ENCODE assay signal across 9 cellular contexts in genomic region chr1:206890690-206891089, GRCh38. TPM values are rescaled to one million over a fixed set of nuclear protein-coding genes. Genes with fewer than 3 reads are reported as not detected.
DNase-seq lines count a peak whose midpoint lies in the region; ATAC-seq, FAIRE-seq and TF ChIP-seq lines count a peak whose summit lies in the region.
"Had no signal": no experiment of that assay in that cellular context is flagged by ENCODE, and none has a peak within 500 bp of the region (broad histone marks: within the 10 kb centered on the region; RNA-seq: fewer than 3 reads in every experiment).

No MANE protein-coding gene starts in this region.

- peaks cover 3% of the 10 kb centered on the region for H3K36me3 Mint-ChIP-seq in T-helper 2 cell treated with Interferon-gamma antibody and Interleukin-4, amounts not matched to agents 5 μg/mL and 100 μg/mL, for 36 hours (ENCODE audit: low read depth)

- intact Hi-C loops in heart left ventricle (cut with DNase I), result no loop called here

- H3K36me3 ChIP-seq in heart left ventricle, result no peaks in the 10 kb centered on the region
- no peaks in the 10 kb centered on the region for H3K36me3 ChIP-seq in right atrium auricular region

- H3K27ac ChIP-seq in heart left ventricle (no peak overlapping the region), right atrium auricular region (no peak overlapping the region)

- no peaks in the 10 kb centered on the region for H3K9me3 ChIP-seq in heart left ventricle
- no peaks in the 10 kb centered on the region for H3K9me3 ChIP-seq in right atrium auricular region

- H3K27me3 ChIP-seq in heart left ventricle (peaks cover 0 to 8% (median 0%) of the 10 kb centered on the region in 9 donors), right atrium auricular region (no peaks in the 10 kb centered on the region)

- WGBS in heart left ventricle, 4 donors, result 29 to 48% (median 38%) methylated on average over 12 of the region's 12 CpGs

- H3K9me3 Mint-ChIP-seq in T-helper 2 cell treated with Interferon-gamma antibody and Interleukin-4, amounts not matched to agents 5 μg/mL and 100 μg/mL, for 36 hours, result peaks cover 7% of the 10 kb centered on the region

- peaks cover 0 to 15% (median 2%) of the 10 kb centered on the region in 12 donors for H3K4me1 ChIP-seq in heart left ventricle
- no peaks in the 10 kb centered on the region for H3K4me1 ChIP-seq in right atrium auricular region

- ATAC-seq in heart left ventricle (peak; percentile 20 to 83 (median 56)), HG02678 (IDR thresholded peaks at IDR 0.05; ENCODE audit: unreplicated experiment) (no peak)

- no peak for TF ChIP-seq CTCF in heart left ventricle (IDR thresholded peaks at IDR 0.05)
- no peak for TF ChIP-seq CTCF in right atrium auricular region (IDR thresholded peaks at IDR 0.05)
- TF ChIP-seq CTCF in fibroblast of villous mesenchyme (IDR thresholded peaks at IDR 0.05; ENCODE audit: insufficient read depth, low read depth, low read length), result no peak

- peak overlapping the region; percentile 48 for H3K4me3 Mint-ChIP-seq in T-helper 2 cell treated with Interferon-gamma antibody and Interleukin-4, amounts not matched to agents 5 μg/mL and 100 μg/mL, for 36 hours

- peak overlapping the region; percentile 72 for H3K27ac Mint-ChIP-seq in T-helper 2 cell treated with Interferon-gamma antibody and Interleukin-4, amounts not matched to agents 5 μg/mL and 100 μg/mL, for 36 hours

- TF ChIP-seq POLR2A in heart left ventricle (IDR thresholded peaks at IDR 0.05), result no peak

- H3K4me3 ChIP-seq in heart left ventricle (no peak overlapping the region), right atrium auricular region (no peak overlapping the region), fibroblast of villous mesenchyme (ENCODE audit: low read depth, low read length) (no peak overlapping the region)

- FAIRE-seq in frontal cortex (lab: Jason Lieb, UNC), result no peak

- peaks cover 41% of the 10 kb centered on the region for H3K4me1 Mint-ChIP-seq in T-helper 2 cell treated with Interferon-gamma antibody and Interleukin-4, amounts not matched to agents 5 μg/mL and 100 μg/mL, for 36 hours (ENCODE audit: low read depth)

- peaks cover 4% of the 10 kb centered on the region for H3K27me3 Mint-ChIP-seq in T-helper 2 cell treated with Interferon-gamma antibody and Interleukin-4, amounts not matched to agents 5 μg/mL and 100 μg/mL, for 36 hours (ENCODE audit: low read depth)

- DNase-seq in heart left ventricle (no peak), right atrium auricular region (ENCODE audit: low spot score) (no peak), fibroblast of villous mesenchyme (ENCODE audit: low read depth) (peak; percentile 98), frontal cortex (ENCODE audit: low spot score in 2 of 2) (no peak), globus pallidus (ENCODE audit: low spot score) (no peak), NCI-H748 (lab: John Stamatoyannopoulos, UW; ENCODE audit: unreplicated experiment) (no peak)
- no peak for DNase-seq in T-helper 2 cell treated with Interferon-gamma antibody and Interleukin-4, amounts not matched to agents 5 μg/mL and 100 μg/mL, for 36 hours (ENCODE audit: low spot score)
- DNase-seq: NCI-H524 treated with DMSO at 0.1 percent for 48 hours had no signal

RNA-seq across cellular contexts. Expression of gene IL24, which starts 6.6 kb away (rescaled TPM):
- total RNA-seq in heart left ventricle (not detected), right atrium auricular region (1 to 10 TPM in 1 of 2 donors, not detected in 1; 1.1 TPM), fibroblast of villous mesenchyme (0.86 and 2.6 TPM in 2 replicates), frontal cortex (under 0.01 TPM)
- polyA plus RNA-seq in heart left ventricle, result 1 to 10 TPM in 1 of 2 donors, not detected in 1; 1.6 TPM

RNA-seq across cellular contexts. Expression of gene IL20, which starts 25.3 kb away (rescaled TPM):
- total RNA-seq in heart left ventricle, result not detected
- polyA plus RNA-seq in heart left ventricle, result not detected
- total RNA-seq in right atrium auricular region, result under 1 TPM in 1 of 2 donors, not detected in 1; 0.20 TPM
- 0.32 and 0.86 TPM in 2 replicates for total RNA-seq in fibroblast of villous mesenchyme
- total RNA-seq in frontal cortex, result not detected

RNA-seq across cellular contexts. Expression of gene FCMR, which starts 31.1 kb away (rescaled TPM):
- total RNA-seq in heart left ventricle, result 10 to 100 TPM in 1 of 9 donors, 1 to 10 TPM in 8; 1.3 to 16.3 (median 3.2) TPM
- polyA plus RNA-seq in heart left ventricle, result 1 to 10 TPM in 1 of 2 donors, under 1 TPM in 1; 0.99 to 4.0 TPM
- total RNA-seq in right atrium auricular region, result 1 to 10 TPM; 1.3 to 5.0 TPM
- 1.3 and 1.6 TPM in 2 replicates for total RNA-seq in fibroblast of villous mesenchyme
- under 0.01 TPM for total RNA-seq in frontal cortex

RNA-seq across cellular contexts. Expression of gene PIGR, which starts 55.6 kb away (rescaled TPM):
- total RNA-seq in heart left ventricle, result under 1 TPM in 2 of 9 donors, not detected in 7; 0.42 to 0.49 TPM
- under 1 TPM; 0.04 to 0.64 TPM for polyA plus RNA-seq in heart left ventricle
- not detected for total RNA-seq in right atrium auricular region
- total RNA-seq in fibroblast of villous mesenchyme, result not detected in 2 replicates
- not detected for total RNA-seq in frontal cortex
